Comparison of ENCODE assay signal across 1 cellular context in the genomic region with DNA sequence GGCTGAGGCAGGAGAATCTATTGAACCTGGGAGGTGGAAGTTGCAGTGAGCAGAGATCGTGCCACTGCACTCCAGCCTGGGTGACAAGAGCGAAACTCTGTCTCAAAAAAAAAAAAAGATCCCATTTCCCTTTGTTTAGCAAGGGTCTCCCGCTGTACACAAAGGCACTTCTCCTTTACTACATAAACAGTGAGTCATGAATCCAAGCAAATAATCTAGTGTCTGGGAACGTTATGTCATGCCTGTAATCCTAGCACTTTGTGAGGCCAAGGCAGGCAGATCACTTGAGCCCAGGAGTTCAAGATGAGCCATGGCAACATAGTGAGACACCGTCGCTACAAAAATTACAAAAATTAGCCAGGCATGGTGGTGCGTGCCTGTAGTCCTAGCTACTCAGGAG.
A peak's percentile ranks its signal among the peaks of the same experiment; 100 is the strongest.
TF ChIP-seq lines count a peak whose summit lies in the region.

No MANE protein-coding gene starts in this region.

TF ChIP-seq in A549, 52 proteins besides CTCF, POLR2A, EP300 and RAD21 (continued from another document):
- TF ChIP-seq FOSL2 (IDR thresholded peaks at IDR 0.05): peak; percentile 53; the same call in 1 of the 2 replicates
- peak; percentile 91 for TF ChIP-seq FOSL2 (CRISPR knock-in tag; IDR thresholded peaks at IDR 0.05)
TF ChIP-seq in A549: peak in this region for 5; not testable (repeated sequence) for 47.
